ENCODE assay signal across 22 cellular contexts in the genomic region with DNA sequence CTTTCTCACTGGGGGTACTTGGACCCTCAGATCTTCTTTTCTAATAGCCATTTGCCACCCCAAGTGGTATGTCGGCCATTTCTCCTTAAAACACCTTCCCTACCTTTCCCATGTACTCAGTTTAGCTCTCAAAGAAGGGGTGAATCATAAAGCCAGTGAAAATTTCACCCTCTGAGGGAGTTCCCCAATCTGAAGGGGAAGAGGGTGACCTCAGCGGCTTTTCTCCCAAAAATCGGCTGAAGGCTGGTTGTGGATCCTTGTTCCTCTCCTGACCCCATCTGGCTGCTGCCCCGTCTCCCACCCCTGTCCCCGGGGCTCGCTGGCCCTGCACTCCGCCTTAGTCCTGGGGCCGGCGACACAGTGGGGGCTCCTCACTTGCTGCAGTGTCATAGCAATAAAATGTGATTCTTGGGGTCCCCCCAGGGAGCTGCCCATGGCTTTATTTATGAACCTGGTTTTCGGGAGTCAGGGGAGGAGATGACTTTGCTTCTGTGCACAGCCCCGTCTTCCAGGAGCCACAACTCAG.
"Had no signal": no experiment of that assay in that cellular context is flagged by ENCODE, and none has a peak within 500 bp of the region (broad histone marks: within the 10 kb centered on the region; RNA-seq: fewer than 3 reads in every experiment).

No MANE protein-coding gene starts in this region.

- H3K4me1 ChIP-seq: right lobe of liver had no signal

- H3K4me3 Mint-ChIP-seq: activated CD4-positive, alpha-beta memory T cell treated with anti-CD3 and anti-CD28 coated beads, Interleukin-2, amount 10 ng/mL, durations not matched to agents 7 days and 5 days; activated CD4-positive, alpha-beta T cell treated with anti-CD3 and anti-CD28 coated beads, Interleukin-2, amount 10 ng/mL, durations not matched to agents 7 days and 5 days; activated naive CD4-positive, alpha-beta T cell treated with anti-CD3 and anti-CD28 coated beads, Interleukin-2, amount 10 ng/mL, durations not matched to agents 7 days and 5 days; activated naive CD8-positive, alpha-beta T cell treated with anti-CD3 and anti-CD28 coated beads, Interleukin-2, amount 10 ng/mL, durations not matched to agents 7 days and 5 days; activated T-cell treated with anti-CD3 and anti-CD28 coated beads, Interleukin-2, amount 50 U/mL, for 24 hours; memory B cell; naive thymus-derived CD4-positive, alpha-beta T cell; stimulated activated naive CD8-positive, alpha-beta T cell treated with anti-CD3 and anti-CD28 coated beads, Interleukin-15, Interleukin-2, amounts not matched to agents 100 ng/mL and 50 ng/mL, for 24 hours; type B pancreatic cell had no signal

- H3K27me3 Mint-ChIP-seq: activated CD4-positive, alpha-beta memory T cell treated with anti-CD3 and anti-CD28 coated beads, Interleukin-2, amount 10 ng/mL, durations not matched to agents 7 days and 5 days; activated CD4-positive, alpha-beta T cell treated with anti-CD3 and anti-CD28 coated beads, Interleukin-2, amount 10 ng/mL, durations not matched to agents 7 days and 5 days; activated naive CD4-positive, alpha-beta T cell treated with anti-CD3 and anti-CD28 coated beads, Interleukin-2, amount 10 ng/mL, durations not matched to agents 7 days and 5 days; activated naive CD8-positive, alpha-beta T cell treated with anti-CD3 and anti-CD28 coated beads, Interleukin-2, amount 10 ng/mL, durations not matched to agents 7 days and 5 days; activated T-cell treated with anti-CD3 and anti-CD28 coated beads, Interleukin-2, amount 50 U/mL, for 24 hours; memory B cell; naive thymus-derived CD4-positive, alpha-beta T cell; stimulated activated naive CD8-positive, alpha-beta T cell treated with anti-CD3 and anti-CD28 coated beads, Interleukin-15, Interleukin-2, amounts not matched to agents 100 ng/mL and 50 ng/mL, for 24 hours; type B pancreatic cell had no signal

- H3K27ac Mint-ChIP-seq: activated CD4-positive, alpha-beta memory T cell treated with anti-CD3 and anti-CD28 coated beads, Interleukin-2, amount 10 ng/mL, durations not matched to agents 7 days and 5 days; activated CD4-positive, alpha-beta T cell treated with anti-CD3 and anti-CD28 coated beads, Interleukin-2, amount 10 ng/mL, durations not matched to agents 7 days and 5 days; activated naive CD4-positive, alpha-beta T cell treated with anti-CD3 and anti-CD28 coated beads, Interleukin-2, amount 10 ng/mL, durations not matched to agents 7 days and 5 days; activated naive CD8-positive, alpha-beta T cell treated with anti-CD3 and anti-CD28 coated beads, Interleukin-2, amount 10 ng/mL, durations not matched to agents 7 days and 5 days; activated T-cell treated with anti-CD3 and anti-CD28 coated beads, Interleukin-2, amount 50 U/mL, for 24 hours; memory B cell; naive thymus-derived CD4-positive, alpha-beta T cell; stimulated activated naive CD8-positive, alpha-beta T cell treated with anti-CD3 and anti-CD28 coated beads, Interleukin-15, Interleukin-2, amounts not matched to agents 100 ng/mL and 50 ng/mL, for 24 hours; type B pancreatic cell had no signal

- H3K9me3 Mint-ChIP-seq: activated CD4-positive, alpha-beta memory T cell treated with anti-CD3 and anti-CD28 coated beads, Interleukin-2, amount 10 ng/mL, durations not matched to agents 7 days and 5 days; activated CD4-positive, alpha-beta T cell treated with anti-CD3 and anti-CD28 coated beads, Interleukin-2, amount 10 ng/mL, durations not matched to agents 7 days and 5 days; activated naive CD4-positive, alpha-beta T cell treated with anti-CD3 and anti-CD28 coated beads, Interleukin-2, amount 10 ng/mL, durations not matched to agents 7 days and 5 days; activated naive CD8-positive, alpha-beta T cell treated with anti-CD3 and anti-CD28 coated beads, Interleukin-2, amount 10 ng/mL, durations not matched to agents 7 days and 5 days; activated T-cell treated with anti-CD3 and anti-CD28 coated beads, Interleukin-2, amount 50 U/mL, for 24 hours; memory B cell; stimulated activated naive CD8-positive, alpha-beta T cell treated with anti-CD3 and anti-CD28 coated beads, Interleukin-15, Interleukin-2, amounts not matched to agents 100 ng/mL and 50 ng/mL, for 24 hours; type B pancreatic cell had no signal

- DNase-seq: activated CD4-positive, alpha-beta memory T cell treated with anti-CD3 and anti-CD28 coated beads, Interleukin-2, amount 10 ng/mL, durations not matched to agents 7 days and 5 days; activated CD4-positive, alpha-beta T cell treated with anti-CD3 and anti-CD28 coated beads for 1 hour; activated CD4-positive, alpha-beta T cell treated with anti-CD3 and anti-CD28 coated beads, Interleukin-2, amount 10 ng/mL, durations not matched to agents 7 days and 5 days; activated CD8-positive, alpha-beta memory T cell treated with anti-CD3 and anti-CD28 coated beads, Interleukin-2, amount 50 U/mL, for 48 hours; activated gamma-delta T cell; activated naive CD4-positive, alpha-beta T cell treated with anti-CD3 and anti-CD28 coated beads, Interleukin-2, amount 10 ng/mL, durations not matched to agents 7 days and 5 days; activated naive CD8-positive, alpha-beta T cell treated with anti-CD3 and anti-CD28 coated beads, Interleukin-2, amount 10 ng/mL, durations not matched to agents 7 days and 5 days; activated T-cell treated with anti-CD3 and anti-CD28 coated beads, Interleukin-2, amount 50 U/mL, for 24 hours; brain microvascular endothelial cell; caudate nucleus; dermis blood vessel endothelial cell; effector CD4-positive, alpha-beta T cell; midbrain; naive thymus-derived CD4-positive, alpha-beta T cell; occipital lobe; right lobe of liver; stimulated activated CD4-positive, alpha-beta T cell treated with anti-CD3 and anti-CD28 coated beads, Interleukin-12 subunit alpha, Interleukin-12 subunit beta, amount 100 ng/mL, for 4 hours; stimulated activated CD4-positive, alpha-beta T cell treated with anti-CD3 and anti-CD28 coated beads, Interleukin-4, amount 100 ng/mL, for 1 hour had no signal

- H3K9me3 ChIP-seq: right lobe of liver, thoracic aorta had no signal

- H3K27me3 ChIP-seq: brain microvascular endothelial cell, right lobe of liver had no signal

- H3K4me3 ChIP-seq: right lobe of liver, thoracic aorta had no signal

- H3K4me1 Mint-ChIP-seq: activated CD4-positive, alpha-beta memory T cell treated with anti-CD3 and anti-CD28 coated beads, Interleukin-2, amount 10 ng/mL, durations not matched to agents 7 days and 5 days; activated CD4-positive, alpha-beta T cell treated with anti-CD3 and anti-CD28 coated beads, Interleukin-2, amount 10 ng/mL, durations not matched to agents 7 days and 5 days; activated naive CD4-positive, alpha-beta T cell treated with anti-CD3 and anti-CD28 coated beads, Interleukin-2, amount 10 ng/mL, durations not matched to agents 7 days and 5 days; activated naive CD8-positive, alpha-beta T cell treated with anti-CD3 and anti-CD28 coated beads, Interleukin-2, amount 10 ng/mL, durations not matched to agents 7 days and 5 days; memory B cell had no signal

- H3K27ac ChIP-seq: brain microvascular endothelial cell, right lobe of liver, thoracic aorta had no signal

- ATAC-seq: naive thymus-derived CD4-positive, alpha-beta T cell had no signal
